20 cellular contexts compared by ENCODE assay signal in the genomic region with DNA sequence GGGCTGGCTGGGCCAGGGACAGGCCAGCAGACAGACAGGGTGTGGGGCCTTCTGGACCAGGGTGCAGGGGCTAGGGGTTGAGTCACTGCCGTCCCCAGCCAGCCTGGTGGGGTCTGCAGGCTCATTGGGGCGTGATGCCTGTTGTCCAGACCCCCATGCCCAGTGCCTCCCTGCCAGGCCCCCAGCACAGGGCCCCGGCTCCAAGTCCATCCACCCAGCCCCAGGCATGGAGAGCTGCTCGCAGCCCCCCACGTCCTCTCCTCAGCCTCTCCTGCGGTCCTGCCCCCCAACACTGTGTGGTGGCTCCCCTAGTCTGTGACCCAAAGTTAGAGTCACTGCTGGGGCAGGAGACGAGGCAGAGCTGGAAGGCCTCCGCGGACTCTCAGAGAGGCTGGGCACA. TPM values are rescaled to one million over a fixed set of nuclear protein-coding genes. Genes with fewer than 3 reads are reported as not detected.
"Had no signal": no experiment of that assay in that cellular context is flagged by ENCODE, and none has a peak within 500 bp of the region (broad histone marks: within the 10 kb centered on the region; RNA-seq: fewer than 3 reads in every experiment).

No MANE protein-coding gene starts in this region.

- ATAC-seq: K562, Panc1, PC-3 had no signal

- DNase-seq: Kasumi-1, MM.1S, NCI-H1092 treated with DMSO at 0.1 percent for 48 hours, NCI-H1436, NCI-H187, NCI-H2029, NCI-H2081 treated with DMSO at 0.1 percent for 48 hours, NCI-H226, NCI-H510A, NCI-H774, PC-3, SHP77 had no signal

- H3K9ac ChIP-seq: KMS-11 had no signal

- H3K4me3 ChIP-seq: K562 had no signal

- H3K4me2 ChIP-seq: KMS-11 had no signal

- H3K27ac ChIP-seq: HL-60, KMS-11, RWPE1 had no signal

RNA-seq across cellular contexts. Expression of gene CLDN9, which starts 25.4 kb away (rescaled TPM):
- total RNA-seq: M059J had no signal
- polyA plus RNA-seq: IgD-negative memory B cell had no signal

RNA-seq across cellular contexts. Expression of gene CLDN6, which starts 30.7 kb away (rescaled TPM):
- total RNA-seq: OCI-LY7, PC-3 had no signal
- polyA plus RNA-seq: IgD-negative memory B cell had no signal
